19 cellular contexts compared by ENCODE assay signal in genomic region chrX:121169099-121170035, GRCh38.
DNase-seq lines count a peak whose midpoint lies in the region; ATAC-seq, FAIRE-seq and TF ChIP-seq lines count a peak whose summit lies in the region.
"Had no signal": no experiment of that assay in that cellular context is flagged by ENCODE, and none has a peak within 500 bp of the region (broad histone marks: within the 10 kb centered on the region; RNA-seq: fewer than 3 reads in every experiment).

No MANE protein-coding gene starts in this region.

- POLR2A ChIA-PET in activated CD4-positive, alpha-beta T cell treated with anti-CD3 and anti-CD28 coated beads for 36 hours (lab: Charles Lee) = no interaction called here
- POLR2A ChIA-PET in A549 (lab: Yijun Ruan, JAX) = no interaction called here
- POLR2A ChIA-PET in GM12878 (lab: Charles Lee) = interaction anchor here (0.6 kb wide), 1 partner anchor 631 kb away, joined by 4 read pairs; no protein-coding TSS in a partner anchor
- POLR2A ChIA-PET in endothelial cell of umbilical vein (lab: Charles Lee) = no interaction called here
- POLR2A ChIA-PET in activated CD4-positive, alpha-beta memory T cell treated with anti-CD3 and anti-CD28 coated beads, Interleukin-2, amount 10 ng/mL, durations not matched to agents 7 days and 5 days (lab: Charles Lee) = no interaction called here

- no peak overlapping the region for H3K27ac ChIP-seq in A549
- H3K27ac ChIP-seq in GM12878 (ENCODE audit: control insufficient read depth, insufficient read depth) = no peak overlapping the region
- no peak overlapping the region for H3K27ac ChIP-seq in endothelial cell of umbilical vein (ENCODE audit: insufficient read depth, low read depth, low read length)
- H3K27ac ChIP-seq in smooth muscle cell (ENCODE audit: low read depth) = no peak overlapping the region
- H3K27ac ChIP-seq: 22Rv1, BLaER1 had no signal

- ATAC-seq in activated CD4-positive, alpha-beta T cell treated with anti-CD3 and anti-CD28 coated beads for 36 hours = peak; percentile 53
- ATAC-seq in A549 (no peak), GM12878 (no peak)
- ATAC-seq: HCT116 had no signal

- H3K9me1 ChIP-seq in endothelial cell of umbilical vein (replicated peaks; ENCODE audit: control insufficient read depth, extremely low read depth, insufficient read depth, low read length) = no peaks in the 10 kb centered on the region

- H3K4me2 ChIP-seq in A549 (no peak overlapping the region), GM12878 (ENCODE audit: control insufficient read depth, insufficient read depth) (no peak overlapping the region), endothelial cell of umbilical vein (ENCODE audit: insufficient read depth, low read length) (no peak overlapping the region), smooth muscle cell (no peak overlapping the region)
- H3K4me2 ChIP-seq: BLaER1 had no signal

- H3K9ac ChIP-seq in GM12878 (ENCODE audit: control insufficient read depth, insufficient read depth, low read length) (no peak overlapping the region), endothelial cell of umbilical vein (replicated peaks; ENCODE audit: extremely low read depth, insufficient read depth, low read length) (no peak overlapping the region), smooth muscle cell (ENCODE audit: low read depth) (no peak overlapping the region)
- H3K9ac ChIP-seq: BLaER1 had no signal

- H2AFZ ChIP-seq in GM12878 (ENCODE audit: control insufficient read depth, low read depth, low read length) (no peak overlapping the region), endothelial cell of umbilical vein (ENCODE audit: low read depth, low read length) (no peak overlapping the region), smooth muscle cell (ENCODE audit: low read depth) (no peak overlapping the region)

- H3K79me2 ChIP-seq in GM12878 (ENCODE audit: control insufficient read depth, insufficient read depth, low read length) = no peaks in the 10 kb centered on the region
- H3K79me2 ChIP-seq in endothelial cell of umbilical vein (ENCODE audit: control insufficient read depth, insufficient read depth, low read length) = no peaks in the 10 kb centered on the region
- H3K79me2 ChIP-seq in smooth muscle cell (ENCODE audit: low read depth) = no peaks in the 10 kb centered on the region

- BruUV-seq in GM12878 (replicated peaks; lab: Mats Ljungman, UMichigan) (no TSS peak), endothelial cell of umbilical vein (replicated peaks; lab: Mats Ljungman, UMichigan) (no TSS peak)

- dilution Hi-C loops in endothelial cell of umbilical vein (cut with MboI; ENCODE audit: extremely low pct_ligation_motif_present, low sequenced_read_pairs) = no loop called here

- in situ Hi-C loops in GM12878 (cut with MboI) = no loop called here

- FAIRE-seq in A549 (lab: Jason Lieb, UNC) (peak; percentile 96), GM12878 (lab: Jason Lieb, UNC) (no peak), endothelial cell of umbilical vein (lab: Jason Lieb, UNC) (peak; percentile 67)
- FAIRE-seq: HTR-8/SVneo had no signal

- TF ChIP-seq CTCF in A549 (IDR thresholded peaks at IDR 0.05) = no peak
- TF ChIP-seq CTCF in GM12878 (IDR thresholded peaks at IDR 0.05 in 2 of 3, conservative IDR thresholded peaks at IDR 0.05 in 1 of 3; ENCODE audit: control insufficient read depth in 2 of 3, extremely low read depth in 1 of 3, insufficient read depth in 1 of 3, low read depth in 3 of 3, low read length in 3 of 3) = no peak
- no peak for TF ChIP-seq CTCF in endothelial cell of umbilical vein (IDR thresholded peaks at IDR 0.05; ENCODE audit: extremely low read depth in 1 of 2, insufficient read depth in 1 of 2, low read depth in 1 of 2, low read length in 2 of 2)
- TF ChIP-seq CTCF in smooth muscle cell (IDR thresholded peaks at IDR 0.05; ENCODE audit: borderline replicate concordance, insufficient read depth, poor library complexity, severe bottlenecking) = no peak

- H4K20me1 ChIP-seq in GM12878 (ENCODE audit: control insufficient read depth, insufficient read depth) = no peaks in the 10 kb centered on the region
- no peaks in the 10 kb centered on the region for H4K20me1 ChIP-seq in endothelial cell of umbilical vein (replicated peaks; ENCODE audit: control insufficient read depth, extremely low read depth, insufficient read depth, low read length)
- H4K20me1 ChIP-seq in smooth muscle cell (ENCODE audit: low read depth) = no peaks in the 10 kb centered on the region
- H4K20me1 ChIP-seq: BLaER1 had no signal

- 17% methylated on average over 2 of the region's 2 CpGs for WGBS in A549 (ENCODE audit: missing lambda C conversion rate)
- 4% methylated on average over 2 of the region's 2 CpGs for WGBS in GM12878 (ENCODE audit: insufficient coverage, insufficient replicate concordance, low lambda C conversion rate, missing lambda C conversion rate)
- 70% methylated on average over 2 of the region's 2 CpGs for WGBS in smooth muscle cell (ENCODE audit: low lambda C conversion rate)

- H3K27ac Mint-ChIP-seq in activated CD4-positive, alpha-beta T cell treated with anti-CD3 and anti-CD28 coated beads for 36 hours = no peak overlapping the region
- H3K27ac Mint-ChIP-seq in activated CD4-positive, alpha-beta memory T cell treated with anti-CD3 and anti-CD28 coated beads, Interleukin-2, amount 10 ng/mL, durations not matched to agents 7 days and 5 days = no peak overlapping the region
- H3K27ac Mint-ChIP-seq: CD14-positive monocyte; CD4-positive, alpha-beta memory T cell; HFFc6 had no signal

- DNase-seq in activated CD4-positive, alpha-beta T cell treated with anti-CD3 and anti-CD28 coated beads for 36 hours = no peak
- DNase-seq in activated CD4-positive, alpha-beta T cell treated with anti-CD3 and anti-CD28 coated beads for 4 hours = no peak
- DNase-seq in A549 (ENCODE audit: low read depth in 1 of 2, low spot score in 1 of 2) (no peak), GM12878 (ENCODE audit: low read depth, low spot score) (no peak), endothelial cell of umbilical vein (ENCODE audit: low read depth, low spot score) (no peak), smooth muscle cell (lab: John Stamatoyannopoulos, UW; ENCODE audit: unreplicated experiment) (no peak)
- no peak for DNase-seq in activated CD4-positive, alpha-beta memory T cell treated with anti-CD3 and anti-CD28 coated beads, Interleukin-2, amount 10 ng/mL, durations not matched to agents 7 days and 5 days
- DNase-seq: Calu3; CD4-positive, alpha-beta memory T cell; DMS79 treated with DMSO at 0.1 percent for 48 hours; GF-D8; GOT3; H7; HFFc6 had no signal

- H3K9me3 Mint-ChIP-seq in activated CD4-positive, alpha-beta T cell treated with anti-CD3 and anti-CD28 coated beads for 36 hours (ENCODE audit: low read depth) = no peaks in the 10 kb centered on the region
- H3K9me3 Mint-ChIP-seq in activated CD4-positive, alpha-beta memory T cell treated with anti-CD3 and anti-CD28 coated beads, Interleukin-2, amount 10 ng/mL, durations not matched to agents 7 days and 5 days = no peaks in the 10 kb centered on the region

- no peaks in the 10 kb centered on the region for H3K36me3 Mint-ChIP-seq in activated CD4-positive, alpha-beta T cell treated with anti-CD3 and anti-CD28 coated beads for 36 hours (ENCODE audit: low read depth)
- H3K36me3 Mint-ChIP-seq in activated CD4-positive, alpha-beta memory T cell treated with anti-CD3 and anti-CD28 coated beads, Interleukin-2, amount 10 ng/mL, durations not matched to agents 7 days and 5 days (ENCODE audit: low read depth) = no peaks in the 10 kb centered on the region
- H3K36me3 Mint-ChIP-seq: CD14-positive monocyte; CD4-positive, alpha-beta memory T cell had no signal

- CTCF ChIA-PET in activated CD4-positive, alpha-beta T cell treated with anti-CD3 and anti-CD28 coated beads for 36 hours (lab: Charles Lee) = no interaction called here
- CTCF ChIA-PET in A549 (lab: Yijun Ruan, JAX) (no interaction called here), GM12878 (lab: Yijun Ruan, JAX) (no interaction called here), endothelial cell of umbilical vein (lab: Charles Lee) (no interaction called here)
- CTCF ChIA-PET in activated CD4-positive, alpha-beta memory T cell treated with anti-CD3 and anti-CD28 coated beads, Interleukin-2, amount 10 ng/mL, durations not matched to agents 7 days and 5 days (lab: Charles Lee) = no interaction called here

- H3K9me3 ChIP-seq in A549 (no peaks in the 10 kb centered on the region), GM12878 (replicated peaks; ENCODE audit: control insufficient read depth, insufficient read depth, low read length) (no peaks in the 10 kb centered on the region), endothelial cell of umbilical vein (replicated peaks; ENCODE audit: control insufficient read depth, insufficient read depth, low read length) (no peaks in the 10 kb centered on the region), smooth muscle cell (replicated peaks; ENCODE audit: low read depth) (no peaks in the 10 kb centered on the region)
- H3K9me3 ChIP-seq: BLaER1 had no signal

- H3F3A ChIP-seq in smooth muscle cell (ENCODE audit: low read depth) = no peaks in the 10 kb centered on the region

- H3K4me1 ChIP-seq in A549 = no peaks in the 10 kb centered on the region
- H3K4me1 ChIP-seq in GM12878 (ENCODE audit: control insufficient read depth, insufficient read depth, low read length) = no peaks in the 10 kb centered on the region
- no peaks in the 10 kb centered on the region for H3K4me1 ChIP-seq in endothelial cell of umbilical vein (ENCODE audit: control insufficient read depth, extremely low read depth, insufficient read depth, low read length)
- H3K4me1 ChIP-seq in smooth muscle cell (ENCODE audit: low read depth) = no peaks in the 10 kb centered on the region
- H3K4me1 ChIP-seq: BLaER1 had no signal

- H3K4me3 ChIP-seq in A549 (no peak overlapping the region), GM12878 (no peak overlapping the region), endothelial cell of umbilical vein (replicated peaks in 1 of 3; ENCODE audit: insufficient read depth in 1 of 3, low read depth in 1 of 3, low read length in 3 of 3) (no peak overlapping the region), smooth muscle cell (no peak overlapping the region)
- H3K4me3 ChIP-seq: BLaER1 had no signal

- SMC1A ChIA-PET in GM12878 (lab: Charles Lee; ENCODE audit: uncharacterized antibody, unreplicated experiment) = interaction anchor here (1.0 to 1.4 kb wide), 2 partner anchors 11 to 19 kb away, joined by 3 to 5 read pairs; no protein-coding TSS in a partner anchor

- TF ChIP-seq POLR2A in A549 (IDR thresholded peaks at IDR 0.05; ENCODE audit: low read length) (no peak), GM12878 (IDR thresholded peaks at IDR 0.05; ENCODE audit: low read depth, low read length) (no peak), endothelial cell of umbilical vein (IDR thresholded peaks at IDR 0.05; ENCODE audit: low read depth, low read length) (no peak)

- RAD21 ChIA-PET in GM12878 (lab: Charles Lee; ENCODE audit: unreplicated experiment) = no interaction called here

- H3K27me3 ChIP-seq in GM12878 (replicated peaks in 1 of 2; ENCODE audit: control insufficient read depth in 2 of 2, insufficient read depth in 2 of 2, low read length in 1 of 2) (no peaks in the 10 kb centered on the region), endothelial cell of umbilical vein (ENCODE audit: control insufficient read depth in 2 of 2, insufficient read depth in 2 of 2, low read length in 2 of 2) (no peaks in the 10 kb centered on the region), smooth muscle cell (ENCODE audit: low read depth) (no peaks in the 10 kb centered on the region)
- H3K27me3 ChIP-seq: BLaER1 had no signal

- no peaks in the 10 kb centered on the region for H3K36me3 ChIP-seq in GM12878 (ENCODE audit: control insufficient read depth in 2 of 2, insufficient read depth in 2 of 2, low read length in 1 of 2)
- H3K36me3 ChIP-seq in endothelial cell of umbilical vein (ENCODE audit: control insufficient read depth in 2 of 2, extremely low read depth in 1 of 2, insufficient read depth in 2 of 2, low read length in 2 of 2) = no peaks in the 10 kb centered on the region
- H3K36me3 ChIP-seq in smooth muscle cell (ENCODE audit: low read depth) = no peaks in the 10 kb centered on the region
- H3K36me3 ChIP-seq: BLaER1 had no signal

- TF ChIP-seq EP300 in A549 (IDR thresholded peaks at IDR 0.05) (no peak), GM12878 (IDR thresholded peaks at IDR 0.05; ENCODE audit: borderline replicate concordance in 1 of 2, control insufficient read depth in 1 of 2, low read depth in 2 of 2, low read length in 2 of 2) (no peak)

- H3K4me1 Mint-ChIP-seq in activated CD4-positive, alpha-beta T cell treated with anti-CD3 and anti-CD28 coated beads for 36 hours = peaks cover 10% of the 10 kb centered on the region
- no peaks in the 10 kb centered on the region for H3K4me1 Mint-ChIP-seq in activated CD4-positive, alpha-beta memory T cell treated with anti-CD3 and anti-CD28 coated beads, Interleukin-2, amount 10 ng/mL, durations not matched to agents 7 days and 5 days
- H3K4me1 Mint-ChIP-seq: CD14-positive monocyte; CD4-positive, alpha-beta memory T cell had no signal

- intact Hi-C loops in activated CD4-positive, alpha-beta T cell treated with anti-CD3 and anti-CD28 coated beads for 36 hours (cut with DNase I, micrococcal nuclease) = loop anchor here in 1 of 2 experiments (10.0 kb wide), 1 partner anchor 85 kb away; no protein-coding TSS in a partner anchor
- intact Hi-C loops in GM12878 (cut with micrococcal nuclease; ENCODE audit: unreplicated experiment) (no loop called here), endothelial cell of umbilical vein (cut with micrococcal nuclease) (no loop called here)

- H3K27me3 Mint-ChIP-seq in activated CD4-positive, alpha-beta T cell treated with anti-CD3 and anti-CD28 coated beads for 36 hours = no peaks in the 10 kb centered on the region
- H3K27me3 Mint-ChIP-seq in activated CD4-positive, alpha-beta memory T cell treated with anti-CD3 and anti-CD28 coated beads, Interleukin-2, amount 10 ng/mL, durations not matched to agents 7 days and 5 days = no peaks in the 10 kb centered on the region

- H3K4me3 Mint-ChIP-seq in activated CD4-positive, alpha-beta T cell treated with anti-CD3 and anti-CD28 coated beads for 36 hours = no peak overlapping the region
- H3K4me3 Mint-ChIP-seq in activated CD4-positive, alpha-beta memory T cell treated with anti-CD3 and anti-CD28 coated beads, Interleukin-2, amount 10 ng/mL, durations not matched to agents 7 days and 5 days = no peak overlapping the region
- H3K4me3 Mint-ChIP-seq: CD14-positive monocyte; CD4-positive, alpha-beta memory T cell; HFFc6 had no signal

- no peak for TF ChIP-seq RAD21 in A549 (conservative IDR thresholded peaks at IDR 0.05 in 1 of 2, IDR thresholded peaks at IDR 0.05 in 1 of 2)
- TF ChIP-seq RAD21 in GM12878 (IDR thresholded peaks at IDR 0.05; ENCODE audit: insufficient read depth, low read depth, low read length) = no peak
